24 cellular contexts compared by ENCODE assay signal in the genomic region with DNA sequence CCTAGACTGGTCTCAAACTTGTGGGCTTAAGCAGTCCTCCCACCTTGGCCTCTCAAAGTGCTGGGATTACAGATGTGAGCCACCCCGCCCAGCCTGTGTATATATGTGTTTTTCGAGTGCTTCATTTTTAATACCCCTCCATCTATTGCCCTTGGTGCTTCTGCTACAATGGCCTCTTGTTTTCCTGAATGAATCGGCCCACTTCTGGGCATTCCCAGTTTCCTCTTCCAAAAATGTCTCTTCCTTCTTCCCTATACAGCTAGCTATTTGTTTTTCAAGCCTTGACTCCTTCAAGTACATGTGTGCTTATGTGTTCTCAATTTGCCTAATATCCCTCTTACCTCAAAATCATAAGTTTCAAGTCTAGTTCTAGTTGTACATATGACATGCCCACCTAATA.
"Had no signal": no experiment of that assay in that cellular context is flagged by ENCODE, and none has a peak within 500 bp of the region (broad histone marks: within the 10 kb centered on the region; RNA-seq: fewer than 3 reads in every experiment).

No MANE protein-coding gene starts in this region.

- H3K27me3 Mint-ChIP-seq: naive B cell; progenitor cell of endocrine pancreas; stimulated activated naive CD8-positive, alpha-beta T cell treated with anti-CD3 and anti-CD28 coated beads, Interleukin-15, Interleukin-2, amounts not matched to agents 100 ng/mL and 50 ng/mL, for 24 hours had no signal

- H3K4me1 ChIP-seq: right atrium auricular region, upper lobe of right lung, uterus had no signal

- ATAC-seq: natural killer cell, right lobe of liver, upper lobe of right lung had no signal

- H3K27ac ChIP-seq: left ventricle myocardium inferior, ovary, right atrium auricular region, right lobe of liver, suprapubic skin, thoracic aorta, tibial artery, upper lobe of right lung, uterus had no signal

- H3K36me3 ChIP-seq: ovary, right atrium auricular region, right lobe of liver, uterus had no signal

- H3K9me3 ChIP-seq: left ventricle myocardium inferior, ovary, right atrium auricular region, right lobe of liver, suprapubic skin, thoracic aorta, tibial artery, upper lobe of right lung, uterus had no signal

- DNase-seq: hypothalamus; islet precursor cell; left ventricle myocardium inferior; mesendoderm; naive B cell; natural killer cell; ovary; right lobe of liver; stimulated activated CD4-positive, alpha-beta T cell treated with anti-CD3 and anti-CD28 coated beads, Interleukin-12 subunit alpha, Interleukin-12 subunit beta, amount 100 ng/mL, for 4 hours; stimulated activated CD4-positive, alpha-beta T cell treated with anti-CD3 and anti-CD28 coated beads, Interleukin-15, amount 100 ng/mL, for 24 hours; stimulated activated CD4-positive, alpha-beta T cell treated with anti-CD3 and anti-CD28 coated beads, Interleukin-2, amount 100 ng/mL, for 24 hours; stimulated activated CD4-positive, alpha-beta T cell treated with anti-CD3 and anti-CD28 coated beads, Interleukin-4, amount 100 ng/mL, for 1 hour; stimulated activated naive CD4-positive, alpha-beta T cell; tibial artery; trophoblast cell; upper lobe of right lung; uterus had no signal

- H3K4me3 Mint-ChIP-seq: mesothelial cell of epicardium; naive B cell; natural killer cell; stimulated activated naive CD8-positive, alpha-beta T cell treated with anti-CD3 and anti-CD28 coated beads, Interleukin-15, Interleukin-2, amounts not matched to agents 100 ng/mL and 50 ng/mL, for 24 hours had no signal

- H3K27me3 ChIP-seq: ovary, right atrium auricular region, right lobe of liver, suprapubic skin, tibial artery, upper lobe of right lung, uterus had no signal

- H3K9me3 Mint-ChIP-seq: stimulated activated naive CD8-positive, alpha-beta T cell treated with anti-CD3 and anti-CD28 coated beads, Interleukin-15, Interleukin-2, amounts not matched to agents 100 ng/mL and 50 ng/mL, for 24 hours had no signal

- H3K27ac Mint-ChIP-seq: mesothelial cell of epicardium; progenitor cell of endocrine pancreas; stimulated activated naive CD8-positive, alpha-beta T cell treated with anti-CD3 and anti-CD28 coated beads, Interleukin-15, Interleukin-2, amounts not matched to agents 100 ng/mL and 50 ng/mL, for 24 hours had no signal

- H3K4me3 ChIP-seq: left ventricle myocardium inferior, lung, ovary, right atrium auricular region, right lobe of liver, suprapubic skin, thoracic aorta, tibial artery, upper lobe of right lung, uterus had no signal
